ENCODE assay signal across 18 cellular contexts in the genomic region with DNA sequence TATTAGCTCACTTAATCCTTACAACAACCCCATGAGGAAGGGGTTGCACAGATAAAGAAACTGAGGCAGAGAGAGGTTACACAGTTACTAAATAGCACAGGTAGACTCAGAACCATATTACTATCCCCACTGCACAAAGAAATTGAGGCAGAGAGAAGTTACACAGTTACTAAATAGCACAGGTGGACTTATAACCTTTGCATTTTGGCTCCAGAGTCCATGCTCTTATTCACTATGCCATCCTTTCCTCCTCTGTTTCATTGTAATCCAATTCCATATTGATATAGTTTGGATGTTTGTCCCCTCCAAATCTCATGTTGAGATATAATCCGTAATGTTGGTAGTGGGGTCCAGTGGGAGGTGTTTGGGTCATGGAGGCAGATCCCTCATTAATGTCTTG. TPM values are rescaled to one million over a fixed set of nuclear protein-coding genes. Genes with fewer than 3 reads are reported as not detected.
DNase-seq lines count a peak whose midpoint lies in the region; ATAC-seq and TF ChIP-seq lines count a peak whose summit lies in the region.
"Had no signal": no experiment of that assay in that cellular context is flagged by ENCODE, and none has a peak within 500 bp of the region (broad histone marks: within the 10 kb centered on the region; RNA-seq: fewer than 3 reads in every experiment).

No MANE protein-coding gene starts in this region.

- H3K79me2 ChIP-seq in Loucy (ENCODE audit: insufficient read depth, low read length) (peaks cover 59% of the 10 kb centered on the region), smooth muscle cell (ENCODE audit: low read depth) (peaks cover 26% of the 10 kb centered on the region)

- no peak overlapping the region for H3K4me3 ChIP-seq in Loucy (ENCODE audit: low read length, poor library complexity, severe bottlenecking)
- no peak overlapping the region for H3K4me3 ChIP-seq in mucosa of descending colon
- peak overlapping the region; percentile 20 for H3K4me3 ChIP-seq in smooth muscle cell
- H3K4me3 ChIP-seq: K562 had no signal

- H4K20me1 ChIP-seq in Loucy (ENCODE audit: insufficient read depth, low read length, poor library complexity, severe bottlenecking) (peaks cover 26% of the 10 kb centered on the region), smooth muscle cell (ENCODE audit: low read depth) (peaks cover 6% of the 10 kb centered on the region)

- CTCF ChIA-PET in Calu3 (lab: Charles Lee) = no interaction called here

- H3K27me3 ChIP-seq in Loucy (ENCODE audit: insufficient read depth, low read length, poor library complexity, severe bottlenecking) = peaks cover 3% of the 10 kb centered on the region
- H3K27me3 ChIP-seq in smooth muscle cell (ENCODE audit: low read depth) = no peaks in the 10 kb centered on the region

- 100% methylated on average over 1 of the region's 1 CpG for WGBS in smooth muscle cell (ENCODE audit: low lambda C conversion rate)

- H2AFZ ChIP-seq in Loucy (ENCODE audit: low read length) (no peak overlapping the region), smooth muscle cell (ENCODE audit: low read depth) (no peak overlapping the region)

- no peak overlapping the region for H3K9ac ChIP-seq in Loucy (ENCODE audit: low read depth, low read length, poor library complexity, severe bottlenecking)
- H3K9ac ChIP-seq in smooth muscle cell (ENCODE audit: low read depth) = no peak overlapping the region

- H3F3A ChIP-seq in Loucy (ENCODE audit: low read depth) (no peaks in the 10 kb centered on the region), smooth muscle cell (ENCODE audit: low read depth) (no peaks in the 10 kb centered on the region)

- H3K27me3 Mint-ChIP-seq in brain (peaks cover 16% of the 10 kb centered on the region), natural killer cell (ENCODE audit: low read depth in 2 of 2) (no peaks in the 10 kb centered on the region), Calu3 (ENCODE audit: unreplicated experiment) (no peaks in the 10 kb centered on the region)
- H3K27me3 Mint-ChIP-seq: B cell; CD4-positive, CD25-positive, alpha-beta regulatory T cell had no signal

- ATAC-seq in mucosa of descending colon (peak; percentile 13), HG03565 (IDR thresholded peaks at IDR 0.05; ENCODE audit: unreplicated experiment) (no peak), natural killer cell (no peak)
- ATAC-seq: K562, Panc1 had no signal

- TF ChIP-seq CTCF in Loucy (conservative IDR thresholded peaks at IDR 0.05; ENCODE audit: low read length) = no peak
- TF ChIP-seq CTCF in brain (conservative IDR thresholded peaks at IDR 0.05) = no peak
- no peak for TF ChIP-seq CTCF in mucosa of descending colon (IDR thresholded peaks at IDR 0.05)
- TF ChIP-seq CTCF in smooth muscle cell (IDR thresholded peaks at IDR 0.05; ENCODE audit: borderline replicate concordance, insufficient read depth, poor library complexity, severe bottlenecking) = no peak
- TF ChIP-seq CTCF in natural killer cell (IDR thresholded peaks at IDR 0.05) = no peak
- TF ChIP-seq CTCF in Calu3 (IDR thresholded peaks at IDR 0.05; ENCODE audit: unreplicated experiment) = no peak

- H3K4me1 ChIP-seq in Loucy (ENCODE audit: insufficient read depth, low read length, poor library complexity, severe bottlenecking) = peaks cover 29% of the 10 kb centered on the region
- H3K4me1 ChIP-seq in mucosa of descending colon (ENCODE audit: low read depth) = peaks cover 46% of the 10 kb centered on the region
- H3K4me1 ChIP-seq in smooth muscle cell (ENCODE audit: low read depth) = peaks cover 13% of the 10 kb centered on the region

- H3K9me2 ChIP-seq in Loucy (replicated peaks; ENCODE audit: low read depth, low read length) = no peaks in the 10 kb centered on the region

- intact Hi-C loops in mucosa of descending colon (cut with DNase I, micrococcal nuclease) = loop anchor here in 1 of 2 donors (10.0 kb wide), 1 partner anchor 112 kb away; the partner anchor contains the start of gene GMNN
- intact Hi-C loops in natural killer cell (cut with micrococcal nuclease) = loop anchor here (10.0 kb wide), 1 partner anchor 112 kb away; the partner anchor contains the start of gene GMNN
- intact Hi-C loops in Calu3 (cut with micrococcal nuclease; ENCODE audit: unreplicated experiment) = no loop called here

- peaks cover 5% of the 10 kb centered on the region; the same call in 1 of the 2 replicates for H3K36me3 ChIP-seq in Loucy (ENCODE audit: insufficient read depth, low read length)
- H3K36me3 ChIP-seq in mucosa of descending colon (ENCODE audit: low read depth) = no peaks in the 10 kb centered on the region
- H3K36me3 ChIP-seq in smooth muscle cell (ENCODE audit: low read depth) = no peaks in the 10 kb centered on the region

- DNase-seq in mucosa of descending colon (peak in 1 of 3 donors; percentile 63), smooth muscle cell (lab: John Stamatoyannopoulos, UW; ENCODE audit: unreplicated experiment) (no peak), natural killer cell (no peak), Calu3 (no peak)
- no peak for DNase-seq in NK-92 treated with Interleukin-12 subunit alpha and Interleukin-12 subunit beta, amount 100 ng/mL, for 24 hours (lab: John Stamatoyannopoulos, UW)
- DNase-seq: CD4-positive, CD25-positive, alpha-beta regulatory T cell; DMS79; HCEC 1CT; NCI-H1436 treated with DMSO at 0.1 percent for 48 hours; NCI-H2029 treated with DMSO at 0.1 percent for 48 hours; NCI-H2171 treated with DMSO at 0.1 percent for 48 hours; NCI-H774 had no signal

- peaks cover 51% of the 10 kb centered on the region for H3K36me3 Mint-ChIP-seq in brain
- H3K36me3 Mint-ChIP-seq in natural killer cell = no peaks in the 10 kb centered on the region
- peaks cover 49% of the 10 kb centered on the region for H3K36me3 Mint-ChIP-seq in Calu3 (ENCODE audit: insufficient read depth, unreplicated experiment)

- H3K4me3 Mint-ChIP-seq in brain = peak overlapping the region in 4 of 5 experiments; percentile 1 to 97 (median 51)
- H3K4me3 Mint-ChIP-seq in natural killer cell = no peak overlapping the region
- H3K4me3 Mint-ChIP-seq in Calu3 (ENCODE audit: low read depth, unreplicated experiment) = no peak overlapping the region
- H3K4me3 Mint-ChIP-seq: B cell had no signal

- no TSS peak for BruUV-seq in Calu3 (replicated peaks; lab: Mats Ljungman, UMichigan)

- H3K4me2 ChIP-seq in Loucy (ENCODE audit: low read depth, low read length, poor library complexity, severe bottlenecking) (peak overlapping the region; percentile 82), smooth muscle cell (no peak overlapping the region)

- H3K27ac Mint-ChIP-seq in brain (peak overlapping the region in 1 of 5 experiments; percentile 97), natural killer cell (no peak overlapping the region), Calu3 (ENCODE audit: unreplicated experiment) (no peak overlapping the region)
- H3K27ac Mint-ChIP-seq: B cell had no signal

- H3K9me3 Mint-ChIP-seq in brain (peaks cover 0 to 9% (median 2%) of the 10 kb centered on the region in 5 experiments), natural killer cell (no peaks in the 10 kb centered on the region), Calu3 (ENCODE audit: low read depth, unreplicated experiment) (no peaks in the 10 kb centered on the region)
- H3K9me3 Mint-ChIP-seq: CD4-positive, CD25-positive, alpha-beta regulatory T cell had no signal

- no peak overlapping the region for H3K27ac ChIP-seq in smooth muscle cell (ENCODE audit: low read depth)

- peaks cover 72% of the 10 kb centered on the region for H3K4me1 Mint-ChIP-seq in brain
- H3K4me1 Mint-ChIP-seq in natural killer cell = peaks cover 63 to 72% of the 10 kb centered on the region in 2 donors
- H3K4me1 Mint-ChIP-seq in Calu3 (ENCODE audit: low read depth, unreplicated experiment) = peaks cover 63% of the 10 kb centered on the region

- H3K9me3 ChIP-seq in Loucy (ENCODE audit: insufficient read depth, low read depth, low read length) (no peaks in the 10 kb centered on the region), mucosa of descending colon (no peaks in the 10 kb centered on the region), smooth muscle cell (replicated peaks; ENCODE audit: low read depth) (no peaks in the 10 kb centered on the region)

RNA-seq across cellular contexts. Expression of gene TDP2, which starts 3.5 kb away (rescaled TPM):
- 54.8 TPM for polyA plus RNA-seq in brain (ENCODE audit: insufficient read depth, low read depth, low replicate concordance)
- 100 to 1,000 TPM; 146 to 343 (median 173) TPM for total RNA-seq in mucosa of descending colon
- total RNA-seq in smooth muscle cell = 13.0 and 27.9 TPM in 2 replicates
- 15.9 and 16.2 TPM in 2 replicates for polyA plus RNA-seq in smooth muscle cell
- 10 to 100 TPM; 43.2 to 51.9 (median 49.5) TPM for total RNA-seq in natural killer cell
- 71.7 and 72.9 TPM in 2 replicates for total RNA-seq in Calu3 (2022)

RNA-seq across cellular contexts. Expression of gene ACOT13, which starts 3.7 kb away (rescaled TPM):
- polyA plus RNA-seq in brain (ENCODE audit: insufficient read depth, low read depth, low replicate concordance) = 49.9 TPM
- 10 to 100 TPM; 28.2 to 57.0 (median 35.3) TPM for total RNA-seq in mucosa of descending colon
- 7.3 and 14.0 TPM in 2 replicates for total RNA-seq in smooth muscle cell
- 35.2 and 43.7 TPM in 2 replicates for polyA plus RNA-seq in smooth muscle cell
- total RNA-seq in natural killer cell = 1 to 10 TPM; 3.2 to 4.3 (median 4.2) TPM
- total RNA-seq in Calu3 (2022) = 74.5 and 78.9 TPM in 2 replicates

RNA-seq across cellular contexts. Expression of gene KIAA0319, which starts 17.2 kb away (rescaled TPM):
- polyA plus RNA-seq in brain (ENCODE audit: insufficient read depth, low read depth, low replicate concordance) (15.1 TPM), smooth muscle cell (not detected in 2 replicates)
- total RNA-seq in mucosa of descending colon (1 to 10 TPM in 1 of 3 donors, under 1 TPM in 2; 0.48 to 1.2 (median 0.49) TPM), smooth muscle cell (not detected in 2 replicates), natural killer cell (under 1 TPM in 1 of 3 donors, not detected in 2; 0.08 TPM), Calu3 (2022) (4.3 and 4.5 TPM in 2 replicates)
- total RNA-seq: CD4-positive, CD25-positive, alpha-beta regulatory T cell; K562 had no signal

RNA-seq across cellular contexts. Expression of gene C6orf62, which starts 55.8 kb away (rescaled TPM):
- 67.5 TPM for polyA plus RNA-seq in brain (ENCODE audit: insufficient read depth, low read depth, low replicate concordance)
- 10 to 100 TPM; 70.3 to 85.1 (median 85.1) TPM for total RNA-seq in mucosa of descending colon
- total RNA-seq in smooth muscle cell = 61.4 and 79.1 TPM in 2 replicates
- 32.4 and 33.1 TPM in 2 replicates for polyA plus RNA-seq in smooth muscle cell
- 100 to 1,000 TPM; 129 to 163 (median 130) TPM for total RNA-seq in natural killer cell
- 334 and 370 TPM in 2 replicates for total RNA-seq in Calu3 (2022)

Comparison
In these comparisons a context has a peak if more than half of its experiments do, and no peak if none do; other contexts are left out.
1. H3K4me3 Mint-ChIP-seq: peak in brain (4 of 5); none in natural killer cell (single experiment) and Calu3 (single experiment).